13 cellular contexts compared by ENCODE assay signal in the genomic region with DNA sequence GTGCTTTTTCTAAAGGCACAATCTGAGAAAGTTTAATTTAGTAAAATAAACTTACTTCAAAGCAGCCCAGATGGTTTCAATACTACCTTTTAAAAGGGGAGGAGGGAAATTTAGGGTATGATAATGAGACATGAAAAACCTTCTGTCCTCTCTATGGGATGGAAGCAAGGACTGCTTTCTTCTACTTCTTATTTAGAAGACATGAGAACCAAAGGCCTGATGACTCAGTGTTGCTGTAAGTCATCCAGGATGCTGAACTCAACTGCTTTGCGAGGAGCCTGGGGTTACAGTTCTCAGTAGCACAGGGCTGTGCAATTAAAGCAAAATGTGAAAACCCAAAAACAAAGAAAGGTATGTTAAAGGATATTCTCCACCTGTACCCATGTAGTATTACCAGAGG.
DNase-seq lines count a peak whose midpoint lies in the region; ATAC-seq, FAIRE-seq and TF ChIP-seq lines count a peak whose summit lies in the region.
"Had no signal": no experiment of that assay in that cellular context is flagged by ENCODE, and none has a peak within 500 bp of the region (broad histone marks: within the 10 kb centered on the region; RNA-seq: fewer than 3 reads in every experiment).

No MANE protein-coding gene starts in this region.

- H3K4me1 ChIP-seq in endothelial cell of umbilical vein (ENCODE audit: control insufficient read depth, extremely low read depth, insufficient read depth, low read length): peaks cover 26% of the 10 kb centered on the region
- H3K4me1 ChIP-seq: Caco-2, neural progenitor cell had no signal

- no peak for TF ChIP-seq POLR2A in endothelial cell of umbilical vein (IDR thresholded peaks at IDR 0.05; ENCODE audit: low read depth, low read length)

- H3K9me1 ChIP-seq in endothelial cell of umbilical vein (replicated peaks; ENCODE audit: control insufficient read depth, extremely low read depth, insufficient read depth, low read length): no peaks in the 10 kb centered on the region

- intact Hi-C loops in endothelial cell of umbilical vein (cut with micrococcal nuclease): no loop called here

- no TSS peak for BruUV-seq in endothelial cell of umbilical vein (replicated peaks; lab: Mats Ljungman, UMichigan)

- H3K79me2 ChIP-seq in endothelial cell of umbilical vein (ENCODE audit: control insufficient read depth, insufficient read depth, low read length): no peaks in the 10 kb centered on the region

- no peak overlapping the region for H3K9ac ChIP-seq in endothelial cell of umbilical vein (replicated peaks; ENCODE audit: extremely low read depth, insufficient read depth, low read length)
- H3K9ac ChIP-seq: neural progenitor cell had no signal

- no peak overlapping the region for H2AFZ ChIP-seq in endothelial cell of umbilical vein (ENCODE audit: low read depth, low read length)
- H2AFZ ChIP-seq: neural progenitor cell had no signal

- H3K27me3 Mint-ChIP-seq in nephron (ENCODE audit: low read depth): no peaks in the 10 kb centered on the region
- no peaks in the 10 kb centered on the region for H3K27me3 Mint-ChIP-seq in activated naive CD4-positive, alpha-beta T cell treated with anti-CD3 and anti-CD28 coated beads, Interleukin-2, amount 10 ng/mL, durations not matched to agents 7 days and 5 days
- H3K27me3 Mint-ChIP-seq: IgD-negative memory B cell had no signal

- H3K4me3 Mint-ChIP-seq in nephron: no peak overlapping the region
- no peak overlapping the region for H3K4me3 Mint-ChIP-seq in activated naive CD4-positive, alpha-beta T cell treated with anti-CD3 and anti-CD28 coated beads, Interleukin-2, amount 10 ng/mL, durations not matched to agents 7 days and 5 days
- H3K4me3 Mint-ChIP-seq: IgD-negative memory B cell, neural progenitor cell had no signal

- no peak for TF ChIP-seq CTCF in endothelial cell of umbilical vein (IDR thresholded peaks at IDR 0.05; ENCODE audit: extremely low read depth in 1 of 2, insufficient read depth in 1 of 2, low read depth in 1 of 2, low read length in 2 of 2)
- TF ChIP-seq CTCF in nephron (IDR thresholded peaks at IDR 0.05; ENCODE audit: unreplicated experiment in 3 of 3): no peak

- dilution Hi-C loops in endothelial cell of umbilical vein (cut with MboI; ENCODE audit: extremely low pct_ligation_motif_present, low sequenced_read_pairs): no loop called here

- H3K27me3 ChIP-seq in MG63: no peaks in the 10 kb centered on the region
- no peaks in the 10 kb centered on the region for H3K27me3 ChIP-seq in endothelial cell of umbilical vein (ENCODE audit: control insufficient read depth in 2 of 2, insufficient read depth in 2 of 2, low read length in 2 of 2)
- H3K27me3 ChIP-seq: neural progenitor cell had no signal

- FAIRE-seq in endothelial cell of umbilical vein (lab: Jason Lieb, UNC): peak; percentile 84
- FAIRE-seq: endometrium had no signal

- H3K9me3 ChIP-seq in MG63: no peaks in the 10 kb centered on the region
- H3K9me3 ChIP-seq in endothelial cell of umbilical vein (replicated peaks; ENCODE audit: control insufficient read depth, insufficient read depth, low read length): no peaks in the 10 kb centered on the region
- H3K9me3 ChIP-seq: Caco-2 had no signal

- CTCF ChIA-PET in endothelial cell of umbilical vein (lab: Charles Lee): no interaction called here
- CTCF ChIA-PET in activated naive CD4-positive, alpha-beta T cell treated with anti-CD3 and anti-CD28 coated beads, Interleukin-2, amount 10 ng/mL, durations not matched to agents 7 days and 5 days (lab: Charles Lee): no interaction called here

- POLR2A ChIA-PET in endothelial cell of umbilical vein (lab: Charles Lee): no interaction called here

- H3K4me3 ChIP-seq in MG63 (no peak overlapping the region), endothelial cell of umbilical vein (replicated peaks in 1 of 3; ENCODE audit: insufficient read depth in 1 of 3, low read depth in 1 of 3, low read length in 3 of 3) (no peak overlapping the region)
- H3K4me3 ChIP-seq: neural progenitor cell had no signal

- H3K9me3 Mint-ChIP-seq in nephron: no peaks in the 10 kb centered on the region
- H3K9me3 Mint-ChIP-seq in activated naive CD4-positive, alpha-beta T cell treated with anti-CD3 and anti-CD28 coated beads, Interleukin-2, amount 10 ng/mL, durations not matched to agents 7 days and 5 days: no peaks in the 10 kb centered on the region

- peaks cover 26% of the 10 kb centered on the region for H3K4me1 Mint-ChIP-seq in nephron
- H3K4me1 Mint-ChIP-seq in activated naive CD4-positive, alpha-beta T cell treated with anti-CD3 and anti-CD28 coated beads, Interleukin-2, amount 10 ng/mL, durations not matched to agents 7 days and 5 days: no peaks in the 10 kb centered on the region
- H3K4me1 Mint-ChIP-seq: IgD-negative memory B cell had no signal

- peak; percentile 37 for DNase-seq in MG63
- DNase-seq in endothelial cell of umbilical vein (ENCODE audit: low read depth, low spot score): peak; percentile 61
- DNase-seq in activated naive CD4-positive, alpha-beta T cell treated with anti-CD3 and anti-CD28 coated beads, Interleukin-2, amount 10 ng/mL, durations not matched to agents 7 days and 5 days: no peak
- DNase-seq in stimulated activated CD4-positive, alpha-beta T cell treated with anti-CD3 and anti-CD28 coated beads, Interleukin-1b, Interleukin-23, amount 100 ng/mL, for 48 hours: no peak
- DNase-seq in NCI-H2107 (lab: John Stamatoyannopoulos, UW): no peak
- DNase-seq: Caco-2, T-helper 9 cell had no signal

- H3K36me3 ChIP-seq in MG63: no peaks in the 10 kb centered on the region
- no peaks in the 10 kb centered on the region for H3K36me3 ChIP-seq in endothelial cell of umbilical vein (ENCODE audit: control insufficient read depth in 2 of 2, extremely low read depth in 1 of 2, insufficient read depth in 2 of 2, low read length in 2 of 2)
- H3K36me3 ChIP-seq: neural progenitor cell had no signal

- H3K27ac Mint-ChIP-seq in nephron: peak overlapping the region; percentile 51 to 79 (median 77)
- no peak overlapping the region for H3K27ac Mint-ChIP-seq in activated naive CD4-positive, alpha-beta T cell treated with anti-CD3 and anti-CD28 coated beads, Interleukin-2, amount 10 ng/mL, durations not matched to agents 7 days and 5 days
- H3K27ac Mint-ChIP-seq: IgD-negative memory B cell, neural progenitor cell had no signal

- peaks cover 5% of the 10 kb centered on the region for H3K36me3 Mint-ChIP-seq in nephron (ENCODE audit: low read depth)
- no peaks in the 10 kb centered on the region for H3K36me3 Mint-ChIP-seq in activated naive CD4-positive, alpha-beta T cell treated with anti-CD3 and anti-CD28 coated beads, Interleukin-2, amount 10 ng/mL, durations not matched to agents 7 days and 5 days
- H3K36me3 Mint-ChIP-seq: IgD-negative memory B cell, neural progenitor cell had no signal

- peak; percentile 55 for ATAC-seq in GM18868 (IDR thresholded peaks at IDR 0.05; ENCODE audit: unreplicated experiment)
- ATAC-seq in GM18519 (IDR thresholded peaks at IDR 0.05; ENCODE audit: low FRiP score, unreplicated experiment): no peak

- H3K4me2 ChIP-seq in endothelial cell of umbilical vein (ENCODE audit: insufficient read depth, low read length): no peak overlapping the region
- H3K4me2 ChIP-seq: neural progenitor cell had no signal

- H4K20me1 ChIP-seq in endothelial cell of umbilical vein (replicated peaks; ENCODE audit: control insufficient read depth, extremely low read depth, insufficient read depth, low read length): no peaks in the 10 kb centered on the region

- peak overlapping the region; percentile 37 for H3K27ac ChIP-seq in endothelial cell of umbilical vein (ENCODE audit: insufficient read depth, low read depth, low read length)
- H3K27ac ChIP-seq: neural progenitor cell had no signal

TF ChIP-seq in endothelial cell of umbilical vein, 7 proteins besides CTCF, POLR2A, EP300 and RAD21:
- TF ChIP-seq, protein P1, sequence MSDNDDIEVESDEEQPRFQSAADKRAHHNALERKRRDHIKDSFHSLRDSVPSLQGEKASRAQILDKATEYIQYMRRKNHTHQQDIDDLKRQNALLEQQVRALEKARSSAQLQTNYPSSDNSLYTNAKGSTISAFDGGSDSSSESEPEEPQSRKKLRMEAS (IDR thresholded peaks at IDR 0.05; ENCODE audit: insufficient read depth, insufficient read length): no peak
- TF ChIP-seq EZH2 (IDR thresholded peaks at IDR 0.05; ENCODE audit: borderline replicate concordance, low read depth, low read length, severe bottlenecking): no peak
- TF ChIP-seq MYC (IDR thresholded peaks at IDR 0.05; ENCODE audit: low read depth, low read length): no peak
- peak; percentile 21 for TF ChIP-seq JUN (IDR thresholded peaks at IDR 0.05; ENCODE audit: borderline replicate concordance, insufficient read depth, insufficient read length, low read depth)
- TF ChIP-seq POLR2AphosphoS5 (IDR thresholded peaks at IDR 0.05; ENCODE audit: insufficient read depth, low read depth, low read length): no peak
- no peak for TF ChIP-seq GATA2 (IDR thresholded peaks at IDR 0.05; ENCODE audit: insufficient read depth, insufficient read length, low read depth, low read length)
- TF ChIP-seq FOS (IDR thresholded peaks at IDR 0.05; ENCODE audit: borderline replicate concordance, insufficient read depth, low read length): peak; percentile 91

Comparison
In these comparisons a context has a peak if more than half of its experiments do, and no peak if none do; other contexts are left out.
1. DNase-seq: peak in MG63 (single experiment) and endothelial cell of umbilical vein (single experiment); none in activated naive CD4-positive, alpha-beta T cell treated with anti-CD3 and anti-CD28 coated beads, Interleukin-2, amount 10 ng/mL, durations not matched to agents 7 days and 5 days (single experiment), stimulated activated CD4-positive, alpha-beta T cell treated with anti-CD3 and anti-CD28 coated beads, Interleukin-1b, Interleukin-23, amount 100 ng/mL, for 48 hours (single experiment) and NCI-H2107 (single experiment).